ENCODE assay signal across 9 cellular contexts in the genomic region with DNA sequence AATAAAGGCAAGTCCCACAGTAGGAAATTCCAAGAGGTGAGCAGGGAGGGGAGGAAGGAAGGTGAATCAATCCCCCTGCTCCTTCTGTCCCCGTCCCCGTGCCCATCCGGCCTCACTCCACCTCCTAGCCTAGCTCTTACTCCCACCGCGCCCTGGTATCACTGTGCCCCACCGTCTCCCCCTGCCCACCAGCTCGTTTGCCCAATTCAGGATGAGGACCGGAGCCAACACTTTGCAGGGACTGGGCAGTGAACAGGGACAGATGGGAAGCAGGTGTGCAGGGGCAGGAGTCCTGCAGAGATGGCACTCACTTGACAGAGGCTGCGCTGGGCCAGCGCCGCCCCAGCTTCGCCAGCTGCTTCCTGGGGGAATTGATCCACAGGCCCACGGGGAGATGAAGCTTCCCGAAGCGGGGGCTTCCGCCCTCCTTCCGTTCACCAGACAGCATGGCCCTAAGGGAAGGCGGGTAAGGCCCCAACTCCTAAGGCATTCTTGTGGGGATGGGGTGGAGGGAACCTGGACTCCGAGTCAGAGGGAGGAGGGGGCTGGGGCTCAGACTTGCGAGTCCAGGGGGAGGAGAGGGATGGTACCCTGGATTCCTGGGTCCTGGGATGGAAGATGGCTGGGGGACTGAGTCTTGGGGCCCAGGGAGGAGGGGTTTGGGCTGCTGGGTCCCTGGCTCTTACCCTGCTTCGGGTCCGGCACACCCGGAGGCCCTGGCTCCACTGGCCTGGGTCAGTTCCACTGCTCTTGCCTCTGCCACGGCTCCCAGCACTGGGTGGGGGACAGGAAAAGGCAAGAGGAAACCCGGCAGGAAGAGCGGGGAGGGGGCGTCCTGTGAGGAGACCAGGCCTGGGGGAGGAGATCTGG. TPM values are rescaled to one million over a fixed set of nuclear protein-coding genes. Genes with fewer than 3 reads are reported as not detected.
DNase-seq lines count a peak whose midpoint lies in the region; ATAC-seq and TF ChIP-seq lines count a peak whose summit lies in the region.
"Had no signal": no experiment of that assay in that cellular context is flagged by ENCODE, and none has a peak within 500 bp of the region (broad histone marks: within the 10 kb centered on the region; RNA-seq: fewer than 3 reads in every experiment).

A gene with protein sequence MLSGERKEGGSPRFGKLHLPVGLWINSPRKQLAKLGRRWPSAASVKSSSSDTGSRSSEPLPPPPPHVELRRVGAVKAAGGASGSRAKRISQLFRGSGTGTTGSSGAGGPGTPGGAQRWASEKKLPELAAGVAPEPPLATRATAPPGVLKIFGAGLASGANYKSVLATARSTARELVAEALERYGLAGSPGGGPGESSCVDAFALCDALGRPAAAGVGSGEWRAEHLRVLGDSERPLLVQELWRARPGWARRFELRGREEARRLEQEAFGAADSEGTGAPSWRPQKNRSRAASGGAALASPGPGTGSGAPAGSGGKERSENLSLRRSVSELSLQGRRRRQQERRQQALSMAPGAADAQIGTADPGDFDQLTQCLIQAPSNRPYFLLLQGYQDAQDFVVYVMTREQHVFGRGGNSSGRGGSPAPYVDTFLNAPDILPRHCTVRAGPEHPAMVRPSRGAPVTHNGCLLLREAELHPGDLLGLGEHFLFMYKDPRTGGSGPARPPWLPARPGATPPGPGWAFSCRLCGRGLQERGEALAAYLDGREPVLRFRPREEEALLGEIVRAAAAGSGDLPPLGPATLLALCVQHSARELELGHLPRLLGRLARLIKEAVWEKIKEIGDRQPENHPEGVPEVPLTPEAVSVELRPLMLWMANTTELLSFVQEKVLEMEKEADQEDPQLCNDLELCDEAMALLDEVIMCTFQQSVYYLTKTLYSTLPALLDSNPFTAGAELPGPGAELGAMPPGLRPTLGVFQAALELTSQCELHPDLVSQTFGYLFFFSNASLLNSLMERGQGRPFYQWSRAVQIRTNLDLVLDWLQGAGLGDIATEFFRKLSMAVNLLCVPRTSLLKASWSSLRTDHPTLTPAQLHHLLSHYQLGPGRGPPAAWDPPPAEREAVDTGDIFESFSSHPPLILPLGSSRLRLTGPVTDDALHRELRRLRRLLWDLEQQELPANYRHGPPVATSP (minus strand): TSS at position 776 of the 870 bp plus-strand sequence. CDS start 328 bp downstream, at position 448.

- H4K20me1 ChIP-seq in neural cell (ENCODE audit: insufficient read depth) = no peaks in the 10 kb centered on the region

- no peak for ATAC-seq in activated CD8-positive, alpha-beta memory T cell treated with anti-CD3 and anti-CD28 coated beads, Interleukin-2, amount 10 ng/mL, durations not matched to agents 7 days and 5 days
- no peak for ATAC-seq in HG03025 (IDR thresholded peaks at IDR 0.05; ENCODE audit: low FRiP score, unreplicated experiment)

- DNase-seq in BE2C (no peak), NCI-H524 (lab: John Stamatoyannopoulos, UW) (peak; percentile 82 to 91), epidermal melanocyte (ENCODE audit: insufficient read length, low spot score) (peak; percentile 5), activated gamma-delta T cell (lab: John Stamatoyannopoulos, UW) (no peak), brain microvascular endothelial cell (no peak)
- DNase-seq in activated CD8-positive, alpha-beta memory T cell treated with anti-CD3 and anti-CD28 coated beads, Interleukin-2, amount 10 ng/mL, durations not matched to agents 7 days and 5 days = no peak
- DNase-seq: effector CD8-positive, alpha-beta T cell had no signal

- CTCF ChIA-PET in activated CD8-positive, alpha-beta memory T cell treated with anti-CD3 and anti-CD28 coated beads, Interleukin-2, amount 10 ng/mL, durations not matched to agents 7 days and 5 days (lab: Charles Lee) = interaction anchor here (0.7 to 4.3 kb wide), 10 partner anchors 9 to 102 kb away, joined by 3 to 42 read pairs (median 7); a partner anchor contains a TSS

- TF ChIP-seq CTCF in BE2C (IDR thresholded peaks at IDR 0.05; ENCODE audit: low read depth, low read length) = no peak
- no peak for TF ChIP-seq CTCF in neural cell (IDR thresholded peaks at IDR 0.05; ENCODE audit: poor library complexity, severe bottlenecking)
- TF ChIP-seq CTCF in brain microvascular endothelial cell (IDR thresholded peaks at IDR 0.05; ENCODE audit: low read depth, low read length, missing control alignments) = no peak

- peaks cover 14% of the 10 kb centered on the region for H3K4me1 Mint-ChIP-seq in activated CD8-positive, alpha-beta memory T cell treated with anti-CD3 and anti-CD28 coated beads, Interleukin-2, amount 10 ng/mL, durations not matched to agents 7 days and 5 days

- H3K9me3 ChIP-seq in BE2C (no peaks in the 10 kb centered on the region), neural cell (ENCODE audit: low read length) (no peaks in the 10 kb centered on the region)

- H3K4me2 ChIP-seq in neural cell (ENCODE audit: low read length) = no peak within 1 kb of the TSS

- H3K79me2 ChIP-seq in neural cell (replicated peaks; ENCODE audit: insufficient read depth, low read length) = no peaks in the 10 kb centered on the region

- TF ChIP-seq RAD21 in neural cell (conservative IDR thresholded peaks at IDR 0.05) = no peak

- H3K4me3 ChIP-seq in BE2C (ENCODE audit: low read depth, low read length) (peak within 1 kb of the TSS; percentile 51), neural cell (ENCODE audit: low read length) (peak within 1 kb of the TSS; percentile 67), brain microvascular endothelial cell (ENCODE audit: low read depth, low read length) (no peak within 1 kb of the TSS)

- peaks cover 17% of the 10 kb centered on the region for H3K27me3 Mint-ChIP-seq in activated CD8-positive, alpha-beta memory T cell treated with anti-CD3 and anti-CD28 coated beads, Interleukin-2, amount 10 ng/mL, durations not matched to agents 7 days and 5 days

- H3K9ac ChIP-seq in neural cell (ENCODE audit: low read length) = peak within 1 kb of the TSS; percentile 67

- no peaks in the 10 kb centered on the region for H3K9me2 ChIP-seq in neural cell (ENCODE audit: insufficient read depth, low read length)

- H3K36me3 ChIP-seq in BE2C = no peaks in the 10 kb centered on the region
- H3K36me3 ChIP-seq in neural cell (ENCODE audit: insufficient read depth, low read length) = no peaks in the 10 kb centered on the region
- no peaks in the 10 kb centered on the region for H3K36me3 ChIP-seq in brain microvascular endothelial cell (replicated peaks)

- H2AFZ ChIP-seq in neural cell (ENCODE audit: low read depth, low read length) = no peak within 1 kb of the TSS

- peaks cover 5% of the 10 kb centered on the region for H3K27me3 ChIP-seq in BE2C
- H3K27me3 ChIP-seq in neural cell (ENCODE audit: insufficient read depth, low read depth, low read length) = peaks cover 10% of the 10 kb centered on the region
- H3K27me3 ChIP-seq in brain microvascular endothelial cell (replicated peaks) = peaks cover 6% of the 10 kb centered on the region

- no peaks in the 10 kb centered on the region for H3K36me3 Mint-ChIP-seq in activated CD8-positive, alpha-beta memory T cell treated with anti-CD3 and anti-CD28 coated beads, Interleukin-2, amount 10 ng/mL, durations not matched to agents 7 days and 5 days

- no peak within 1 kb of the TSS for H3K4me3 Mint-ChIP-seq in activated CD8-positive, alpha-beta memory T cell treated with anti-CD3 and anti-CD28 coated beads, Interleukin-2, amount 10 ng/mL, durations not matched to agents 7 days and 5 days

- H3K4me1 ChIP-seq in BE2C = peaks cover 7% of the 10 kb centered on the region; the same call in 1 of the 2 replicates

- H3F3A ChIP-seq in neural cell (ENCODE audit: insufficient read depth, low read length, poor library complexity, severe bottlenecking) = no peaks in the 10 kb centered on the region

- in situ Hi-C loops in brain microvascular endothelial cell (cut with HindIII; ENCODE audit: low pct_ligation_motif_present, low sequenced_read_pairs) = no loop called here

- no peak within 1 kb of the TSS for H3K27ac ChIP-seq in neural cell (ENCODE audit: low read length)
- H3K27ac ChIP-seq in brain microvascular endothelial cell = no peak within 1 kb of the TSS

- no peak for TF ChIP-seq EP300 in neural cell (conservative IDR thresholded peaks at IDR 0.05; ENCODE audit: poor library complexity, severe bottlenecking)

- H3K9me3 Mint-ChIP-seq in activated CD8-positive, alpha-beta memory T cell treated with anti-CD3 and anti-CD28 coated beads, Interleukin-2, amount 10 ng/mL, durations not matched to agents 7 days and 5 days (ENCODE audit: low read depth) = no peaks in the 10 kb centered on the region

- H3K27ac Mint-ChIP-seq in activated CD8-positive, alpha-beta memory T cell treated with anti-CD3 and anti-CD28 coated beads, Interleukin-2, amount 10 ng/mL, durations not matched to agents 7 days and 5 days = no peak within 1 kb of the TSS

TF ChIP-seq in neural cell, 6 proteins besides CTCF, POLR2A, EP300 and RAD21 (continues in another document):
- TF ChIP-seq MXI1 (conservative IDR thresholded peaks at IDR 0.05; ENCODE audit: poor library complexity, severe bottlenecking) (no peak), EZH2 (IDR thresholded peaks at IDR 0.05; ENCODE audit: borderline replicate concordance, insufficient read depth, low read length, poor library complexity, severe bottlenecking) (no peak)

RNA-seq across cellular contexts. Expression of the gene that starts here (rescaled TPM):
- 0.82 TPM for polyA plus RNA-seq in BE2C (2012; ENCODE audit: insufficient read depth, insufficient read length, low read depth)
- polyA plus RNA-seq in neural cell = 0.26 TPM in 1 of 2 replicates, not detected in the other
- 0.12 and 0.24 TPM in 2 replicates for polyA minus RNA-seq in neural cell
- total RNA-seq in activated CD8-positive, alpha-beta memory T cell treated with anti-CD3 and anti-CD28 coated beads, Interleukin-2, amount 10 ng/mL, durations not matched to agents 7 days and 5 days = not detected

Comparison
In these comparisons a context has a peak if more than half of its experiments do, and no peak if none do; other contexts are left out.
1. DNase-seq: peak in NCI-H524 (2 of 2) and epidermal melanocyte (single experiment); none in BE2C (single experiment), activated gamma-delta T cell (single experiment), brain microvascular endothelial cell (single experiment) and activated CD8-positive, alpha-beta memory T cell treated with anti-CD3 and anti-CD28 coated beads, Interleukin-2, amount 10 ng/mL, durations not matched to agents 7 days and 5 days (single experiment).